Comparison of ENCODE assay signal across 22 cellular contexts in the genomic region with DNA sequence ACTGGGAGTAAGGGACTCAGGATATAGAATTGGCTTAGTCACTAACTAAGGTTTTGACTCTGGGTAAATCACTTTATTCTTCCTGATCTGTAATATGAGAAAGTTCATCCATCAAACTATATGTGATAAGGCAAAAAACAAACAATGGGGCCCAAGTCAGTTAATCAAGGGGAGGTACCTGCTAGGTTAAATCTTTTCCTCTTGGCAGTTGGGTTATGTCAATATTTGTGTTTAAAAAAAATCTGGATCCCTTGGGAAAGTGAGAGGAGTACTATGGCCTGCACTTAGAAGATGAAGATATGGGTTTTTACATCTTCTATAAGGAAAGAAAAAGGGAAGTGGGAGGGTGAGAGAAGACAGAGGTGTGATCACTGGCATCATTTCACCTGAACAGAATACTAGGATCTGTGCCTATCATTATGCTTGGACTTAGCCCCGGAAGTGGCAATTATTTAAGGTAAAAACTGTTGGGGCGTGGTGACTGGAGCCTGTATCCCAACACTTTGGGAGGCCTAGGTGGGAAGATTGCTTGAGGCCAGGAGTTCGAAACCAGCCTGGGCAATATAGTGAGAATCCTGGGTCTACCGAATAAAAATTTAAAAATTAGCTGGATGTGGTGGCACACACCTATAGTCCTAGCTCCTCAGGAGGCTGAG. TPM values are rescaled to one million over a fixed set of nuclear protein-coding genes. Genes with fewer than 3 reads are reported as not detected.
DNase-seq lines count a peak whose midpoint lies in the region; TF ChIP-seq lines count a peak whose summit lies in the region.
"Had no signal": no experiment of that assay in that cellular context is flagged by ENCODE, and none has a peak within 500 bp of the region (broad histone marks: within the 10 kb centered on the region; RNA-seq: fewer than 3 reads in every experiment).

No MANE protein-coding gene starts in this region.

- no peak overlapping the region for H3K4me3 ChIP-seq in colonic mucosa
- no peak overlapping the region for H3K4me3 ChIP-seq in A673 (ENCODE audit: low read depth, low read length, poor library complexity, severe bottlenecking)
- H3K4me3 ChIP-seq: SK-N-MC had no signal

- POLR2A ChIA-PET in A673 (lab: Charles Lee; ENCODE audit: low non-redundant PET) = no interaction called here

- intact Hi-C loops in colonic mucosa (cut with DNase I) (no loop called here), A673 (cut with micrococcal nuclease; ENCODE audit: unreplicated experiment) (no loop called here)

- H3K4me3 Mint-ChIP-seq in progenitor cell of endocrine pancreas (ENCODE audit: low read depth) = no peak overlapping the region
- H3K4me3 Mint-ChIP-seq in activated naive CD4-positive, alpha-beta T cell treated with anti-CD3 and anti-CD28 coated beads, Interleukin-2, amount 10 ng/mL, durations not matched to agents 7 days and 5 days = no peak overlapping the region
- H3K4me3 Mint-ChIP-seq: B cell had no signal

- H3K36me3 Mint-ChIP-seq in progenitor cell of endocrine pancreas (ENCODE audit: insufficient read depth) = peaks cover 5% of the 10 kb centered on the region
- H3K36me3 Mint-ChIP-seq in activated naive CD4-positive, alpha-beta T cell treated with anti-CD3 and anti-CD28 coated beads, Interleukin-2, amount 10 ng/mL, durations not matched to agents 7 days and 5 days = no peaks in the 10 kb centered on the region

- H3K9me3 ChIP-seq in colonic mucosa = no peaks in the 10 kb centered on the region
- H3K9me3 ChIP-seq in A673 (ENCODE audit: low read depth, low read length, poor library complexity, severe bottlenecking) = no peaks in the 10 kb centered on the region

- H3K27me3 ChIP-seq in colonic mucosa (no peaks in the 10 kb centered on the region), A673 (replicated peaks; ENCODE audit: insufficient read depth, low read depth, low read length, poor library complexity) (no peaks in the 10 kb centered on the region)

- H3K4me1 Mint-ChIP-seq in progenitor cell of endocrine pancreas (ENCODE audit: low read depth) = peaks cover 7% of the 10 kb centered on the region
- H3K4me1 Mint-ChIP-seq in activated naive CD4-positive, alpha-beta T cell treated with anti-CD3 and anti-CD28 coated beads, Interleukin-2, amount 10 ng/mL, durations not matched to agents 7 days and 5 days = no peaks in the 10 kb centered on the region
- H3K4me1 Mint-ChIP-seq: B cell had no signal

- CTCF ChIA-PET in A673 (lab: Charles Lee) = no interaction called here
- CTCF ChIA-PET in activated naive CD4-positive, alpha-beta T cell treated with anti-CD3 and anti-CD28 coated beads, Interleukin-2, amount 10 ng/mL, durations not matched to agents 7 days and 5 days (lab: Charles Lee) = no interaction called here

- H3K36me3 ChIP-seq in colonic mucosa (no peaks in the 10 kb centered on the region), A673 (ENCODE audit: insufficient read depth, low read length, poor library complexity, severe bottlenecking) (no peaks in the 10 kb centered on the region)

- peak overlapping the region; percentile 58 for H3K27ac ChIP-seq in C4-2B
- peak overlapping the region; percentile 70 for H3K27ac ChIP-seq in colonic mucosa
- H3K27ac ChIP-seq in A673 (ENCODE audit: low read depth, low read length, poor library complexity, severe bottlenecking) = no peak overlapping the region
- H3K27ac ChIP-seq: SK-N-MC had no signal

- no TSS peak for BruUV-seq in A673 (replicated peaks; lab: Mats Ljungman, UMichigan)

- no peaks in the 10 kb centered on the region for H3K4me1 ChIP-seq in colonic mucosa
- no peaks in the 10 kb centered on the region for H3K4me1 ChIP-seq in A673 (ENCODE audit: insufficient read depth, low read length, poor library complexity, severe bottlenecking)

- H3K27ac Mint-ChIP-seq in progenitor cell of endocrine pancreas = peak overlapping the region; percentile 24
- no peak overlapping the region for H3K27ac Mint-ChIP-seq in activated naive CD4-positive, alpha-beta T cell treated with anti-CD3 and anti-CD28 coated beads, Interleukin-2, amount 10 ng/mL, durations not matched to agents 7 days and 5 days
- H3K27ac Mint-ChIP-seq: B cell had no signal

- DNase-seq in LoVo (ENCODE audit: low spot score) (peak; percentile 28), colonic mucosa (peak; percentile 83), progenitor cell of endocrine pancreas (ENCODE audit: low spot score, unreplicated experiment) (no peak), A673 (ENCODE audit: low spot score) (no peak), anterior cingulate cortex (lab: John Stamatoyannopoulos, UW) (no peak)
- DNase-seq in activated naive CD4-positive, alpha-beta T cell treated with anti-CD3 and anti-CD28 coated beads, Interleukin-2, amount 10 ng/mL, durations not matched to agents 7 days and 5 days = no peak
- DNase-seq: DMS 273 treated with DMSO at 0.1 percent for 48 hours, H7, Kasumi-1, MM.1S, NCI-H1048, NCI-H1436, NCI-H1930, NCI-H2227 treated with DMSO at 0.1 percent for 48 hours, NCI-H510A, Right ventricle myocardium superior, SW 1271 had no signal

- TF ChIP-seq CTCF in C4-2B (conservative IDR thresholded peaks at IDR 0.05) (no peak), colonic mucosa (IDR thresholded peaks at IDR 0.05) (no peak), progenitor cell of endocrine pancreas (IDR thresholded peaks at IDR 0.05; ENCODE audit: unreplicated experiment) (no peak), A673 (conservative IDR thresholded peaks at IDR 0.05; ENCODE audit: low read depth, low read length) (no peak)

- H3K27me3 Mint-ChIP-seq in progenitor cell of endocrine pancreas = no peaks in the 10 kb centered on the region
- H3K27me3 Mint-ChIP-seq in activated naive CD4-positive, alpha-beta T cell treated with anti-CD3 and anti-CD28 coated beads, Interleukin-2, amount 10 ng/mL, durations not matched to agents 7 days and 5 days = peaks cover 6% of the 10 kb centered on the region

- H3K9ac ChIP-seq in colonic mucosa (ENCODE audit: low read depth in 2 of 2, low read length in 2 of 2) = no peak overlapping the region

- peaks cover 15% of the 10 kb centered on the region for H3K9me3 Mint-ChIP-seq in progenitor cell of endocrine pancreas (ENCODE audit: low read depth)
- peaks cover 7% of the 10 kb centered on the region for H3K9me3 Mint-ChIP-seq in activated naive CD4-positive, alpha-beta T cell treated with anti-CD3 and anti-CD28 coated beads, Interleukin-2, amount 10 ng/mL, durations not matched to agents 7 days and 5 days

RNA-seq across cellular contexts. Expression of a gene that starts 2.8 kb away (rescaled TPM):
- 10 to 100 TPM; 21.6 to 54.9 TPM for total RNA-seq in colonic mucosa
- total RNA-seq in progenitor cell of endocrine pancreas = 1.2 and 1.7 TPM in 2 replicates
- not detected in 2 replicates for total RNA-seq in A673 (2021)
- total RNA-seq: B cell, G401, H7, Right ventricle myocardium superior, RPMI7951 had no signal

Comparison
In these comparisons a context has a peak if more than half of its experiments do, and no peak if none do; other contexts are left out.
1. DNase-seq: peak in LoVo (single experiment) and colonic mucosa (single experiment); none in progenitor cell of endocrine pancreas (single experiment), A673 (single experiment), activated naive CD4-positive, alpha-beta T cell treated with anti-CD3 and anti-CD28 coated beads, Interleukin-2, amount 10 ng/mL, durations not matched to agents 7 days and 5 days (single experiment) and anterior cingulate cortex (0 of 58).